24 cellular contexts compared by ENCODE assay signal in the genomic region with DNA sequence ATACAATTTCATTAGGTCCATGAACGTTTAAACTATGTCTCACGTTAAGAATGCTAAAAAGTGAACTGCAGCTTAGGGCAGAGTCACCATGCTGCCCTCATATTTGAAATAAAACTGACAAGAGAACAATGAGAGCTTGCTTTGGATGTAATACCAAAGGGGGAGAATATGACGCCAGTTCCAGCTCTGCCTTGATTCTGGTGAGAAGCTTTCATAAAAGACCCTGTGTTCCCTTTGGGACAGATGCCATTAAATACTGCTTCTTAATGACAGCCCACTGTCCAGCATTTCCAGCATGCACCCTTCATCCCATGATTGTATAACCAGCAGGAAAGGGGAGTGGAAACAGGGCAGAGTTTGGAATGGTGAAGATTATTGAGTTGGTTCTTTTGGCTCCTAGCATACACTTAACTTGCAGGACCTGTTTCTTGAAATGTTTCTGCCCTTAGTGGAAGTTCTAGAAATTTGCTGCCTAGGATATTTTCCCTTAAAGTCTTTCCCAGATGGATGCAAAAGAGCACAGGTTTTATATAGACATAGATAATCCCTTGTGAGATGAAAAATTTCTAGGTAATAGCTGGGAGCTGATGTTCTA.
"Had no signal": no experiment of that assay in that cellular context is flagged by ENCODE, and none has a peak within 500 bp of the region (broad histone marks: within the 10 kb centered on the region; RNA-seq: fewer than 3 reads in every experiment).

No MANE protein-coding gene starts in this region.

- H3K9ac ChIP-seq: neural progenitor cell had no signal

- H3K4me3 ChIP-seq: body of pancreas, esophagus squamous epithelium, gastroesophageal sphincter, heart right ventricle, lower lobe of right lung, neural progenitor cell, right atrium auricular region, spleen, tibial artery had no signal

- H3K27ac Mint-ChIP-seq: activated naive CD4-positive, alpha-beta T cell treated with anti-CD3 and anti-CD28 coated beads, Interleukin-2, amount 10 ng/mL, durations not matched to agents 7 days and 5 days; activated naive CD8-positive, alpha-beta T cell treated with anti-CD3 and anti-CD28 coated beads, Interleukin-2, amount 50 U/mL, for 24 hours; naive thymus-derived CD8-positive, alpha-beta T cell; neural progenitor cell; progenitor cell of endocrine pancreas had no signal

- ATAC-seq: activated naive CD8-positive, alpha-beta T cell treated with anti-CD3 and anti-CD28 coated beads, Interleukin-2, amount 50 U/mL, for 24 hours; body of pancreas; gastroesophageal sphincter; heart right ventricle; left lobe of liver; lower lobe of right lung; naive thymus-derived CD8-positive, alpha-beta T cell had no signal

- DNase-seq: activated CD4-positive, alpha-beta T cell treated with anti-CD3 and anti-CD28 coated beads for 4 hours; activated CD4-positive, alpha-beta T cell treated with anti-CD3 and anti-CD28 coated beads, Interleukin-2, amount 50 U/mL, for 48 hours; activated CD4-positive, CD25-positive, alpha-beta regulatory T cell; activated effector memory CD4-positive, alpha-beta T cell treated with anti-CD3 and anti-CD28 coated beads, Interleukin-2, amount 50 U/mL, for 16 hours; activated naive CD4-positive, alpha-beta T cell treated with anti-CD3 and anti-CD28 coated beads, Interleukin-2, amount 10 ng/mL, durations not matched to agents 7 days and 5 days; activated naive CD8-positive, alpha-beta T cell treated with anti-CD3 and anti-CD28 coated beads, Interleukin-2, amount 50 U/mL, for 24 hours; body of pancreas; dermis blood vessel endothelial cell; effector memory CD4-positive, alpha-beta T cell; esophagus squamous epithelium; heart right ventricle; kidney; lower lobe of right lung; naive thymus-derived CD8-positive, alpha-beta T cell; spleen; stimulated activated CD4-positive, alpha-beta T cell treated with anti-CD3 and anti-CD28 coated beads, Interleukin-4, amount 100 ng/mL, for 1 hour; stimulated activated naive CD4-positive, alpha-beta T cell treated with Interleukin-2 at 50 U/mL for 16 hours; T-helper 9 cell; tibial artery had no signal

- H3K36me3 ChIP-seq: neural progenitor cell, right atrium auricular region had no signal

- H3K9me3 Mint-ChIP-seq: activated naive CD4-positive, alpha-beta T cell treated with anti-CD3 and anti-CD28 coated beads, Interleukin-2, amount 10 ng/mL, durations not matched to agents 7 days and 5 days; activated naive CD8-positive, alpha-beta T cell treated with anti-CD3 and anti-CD28 coated beads, Interleukin-2, amount 50 U/mL, for 24 hours; naive thymus-derived CD8-positive, alpha-beta T cell had no signal

- H3K27me3 ChIP-seq: body of pancreas, esophagus squamous epithelium, gastroesophageal sphincter, heart right ventricle, neural progenitor cell, right atrium auricular region, spleen, tibial artery had no signal

- H3K27ac ChIP-seq: body of pancreas, gastroesophageal sphincter, heart right ventricle, lower lobe of right lung, neural progenitor cell, right atrium auricular region, spleen, tibial artery had no signal
